Comparison of ENCODE assay signal across 27 cellular contexts in genomic region chr18:67380867-67381266, GRCh38.
"Had no signal": no experiment of that assay in that cellular context is flagged by ENCODE, and none has a peak within 500 bp of the region (broad histone marks: within the 10 kb centered on the region; RNA-seq: fewer than 3 reads in every experiment).

No MANE protein-coding gene starts in this region.

- H3K4me1 ChIP-seq: esophagus squamous epithelium, psoas muscle, tibial nerve, upper lobe of left lung had no signal

- H3K4me3 ChIP-seq: esophagus squamous epithelium, lung, mucosa of descending colon, ovary, psoas muscle, thoracic aorta, tibial nerve, upper lobe of left lung had no signal

- H3K36me3 Mint-ChIP-seq: memory B cell; mesothelial cell of epicardium; naive B cell; stimulated activated naive B cell treated with anti-CD40 and anti-IgM and Interleukin-4, amounts not matched to agents 10 μg/mL and 1 μg/mL and 100 μg/mL, for 72 hours had no signal

- H3K27me3 ChIP-seq: esophagus squamous epithelium, ovary, tibial nerve, upper lobe of left lung had no signal

- H3K9me3 ChIP-seq: esophagus squamous epithelium, mucosa of descending colon, ovary, psoas muscle, thoracic aorta, tibial nerve, upper lobe of left lung had no signal

- H3K27ac Mint-ChIP-seq: effector memory CD8-positive, alpha-beta T cell; memory B cell; mesothelial cell of epicardium; naive B cell; natural killer cell treated with Interleukin-12 subunit alpha and Interleukin-12 subunit beta and Interleukin-15 and Interleukin-18, amount 100 ng/mL, for 72 hours; stimulated activated naive B cell treated with anti-CD40 and anti-IgM and Interleukin-4, amounts not matched to agents 10 μg/mL and 1 μg/mL and 100 μg/mL, for 72 hours; stimulated activated naive CD8-positive, alpha-beta T cell treated with anti-CD3 and anti-CD28 coated beads, Interleukin-15, Interleukin-2, amounts not matched to agents 100 ng/mL and 50 ng/mL, for 24 hours had no signal

- H3K4me1 Mint-ChIP-seq: memory B cell; mesothelial cell of epicardium; naive B cell; stimulated activated naive B cell treated with anti-CD40 and anti-IgM and Interleukin-4, amounts not matched to agents 10 μg/mL and 1 μg/mL and 100 μg/mL, for 72 hours had no signal

- H3K36me3 ChIP-seq: esophagus squamous epithelium, ovary, thoracic aorta, tibial nerve, upper lobe of left lung had no signal

- DNase-seq: cortex of kidney; effector memory CD8-positive, alpha-beta T cell; erythroblast; esophagus squamous epithelium; hypothalamus; mucosa of descending colon; naive B cell; right cardiac atrium; small intestine; stimulated activated CD4-positive, alpha-beta T cell treated with anti-CD3 and anti-CD28 coated beads, Interleukin-15, amount 100 ng/mL, for 24 hours; stimulated activated CD4-positive, alpha-beta T cell treated with anti-CD3 and anti-CD28 coated beads, Interleukin-2, amount 100 ng/mL, for 48 hours; stimulated activated naive B cell treated with anti-CD40 and anti-IgM and Interleukin-4, amounts not matched to agents 10 μg/mL and 1 μg/mL and 100 μg/mL, for 72 hours had no signal

- H3K27ac ChIP-seq: esophagus squamous epithelium, ovary, psoas muscle, thoracic aorta, tibial nerve, upper lobe of left lung had no signal

- H3K9me3 Mint-ChIP-seq: effector memory CD8-positive, alpha-beta T cell; memory B cell; naive B cell; stimulated activated naive B cell treated with anti-CD40 and anti-IgM and Interleukin-4, amounts not matched to agents 10 μg/mL and 1 μg/mL and 100 μg/mL, for 72 hours; stimulated activated naive CD8-positive, alpha-beta T cell treated with anti-CD3 and anti-CD28 coated beads, Interleukin-15, Interleukin-2, amounts not matched to agents 100 ng/mL and 50 ng/mL, for 24 hours had no signal

- H3K27me3 Mint-ChIP-seq: effector memory CD8-positive, alpha-beta T cell; memory B cell; naive B cell; natural killer cell treated with Interleukin-12 subunit alpha and Interleukin-12 subunit beta and Interleukin-15 and Interleukin-18, amount 100 ng/mL, for 72 hours; stimulated activated naive B cell treated with anti-CD40 and anti-IgM and Interleukin-4, amounts not matched to agents 10 μg/mL and 1 μg/mL and 100 μg/mL, for 72 hours; stimulated activated naive CD8-positive, alpha-beta T cell treated with anti-CD3 and anti-CD28 coated beads, Interleukin-15, Interleukin-2, amounts not matched to agents 100 ng/mL and 50 ng/mL, for 24 hours had no signal

- ATAC-seq: effector memory CD8-positive, alpha-beta T cell; left lobe of liver; mucosa of descending colon; natural killer cell treated with Interleukin-12 subunit alpha and Interleukin-12 subunit beta and Interleukin-15 and Interleukin-18, amount 100 ng/mL, for 72 hours; psoas muscle; right cardiac atrium; stimulated activated naive B cell treated with anti-CD40 and anti-IgM and Interleukin-4, amounts not matched to agents 10 μg/mL and 1 μg/mL and 100 μg/mL, for 72 hours had no signal

- H3K4me3 Mint-ChIP-seq: effector memory CD8-positive, alpha-beta T cell; memory B cell; mesothelial cell of epicardium; naive B cell; natural killer cell treated with Interleukin-12 subunit alpha and Interleukin-12 subunit beta and Interleukin-15 and Interleukin-18, amount 100 ng/mL, for 72 hours; neural crest cell; stimulated activated naive B cell treated with anti-CD40 and anti-IgM and Interleukin-4, amounts not matched to agents 10 μg/mL and 1 μg/mL and 100 μg/mL, for 72 hours; stimulated activated naive CD8-positive, alpha-beta T cell treated with anti-CD3 and anti-CD28 coated beads, Interleukin-15, Interleukin-2, amounts not matched to agents 100 ng/mL and 50 ng/mL, for 24 hours had no signal

- FAIRE-seq: endometrium, kidney, small intestine, urothelium cell line had no signal
